1 cellular context compared by ENCODE assay signal in the genomic region with DNA sequence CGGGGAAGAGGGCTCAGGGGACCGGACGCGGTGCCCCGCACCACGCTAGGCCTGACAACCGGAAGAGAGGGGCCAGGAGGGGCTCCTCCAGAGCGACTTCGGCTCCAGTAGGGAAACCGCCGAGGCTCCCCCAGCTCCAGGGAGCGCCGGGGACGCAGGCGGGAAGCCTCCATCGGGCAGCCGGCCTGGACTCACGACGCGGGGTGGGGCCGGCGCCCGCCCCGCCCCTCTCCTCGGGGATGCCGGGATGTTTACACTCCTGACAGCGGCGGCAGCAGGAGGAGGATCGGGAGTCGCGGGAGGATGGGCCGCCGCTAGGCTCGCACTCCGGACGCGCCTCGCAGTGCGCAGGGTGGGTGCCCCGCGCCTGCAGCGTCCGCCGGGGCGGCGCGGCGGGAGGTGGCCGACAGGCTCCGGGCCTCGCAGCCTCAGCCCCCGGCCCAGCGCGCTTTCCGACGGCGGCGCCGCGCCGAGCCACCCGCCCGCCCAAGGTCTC.
A peak's percentile ranks its signal among the peaks of the same experiment; 100 is the strongest.
TF ChIP-seq lines count a peak whose summit lies in the region.

A gene (plus strand): TSS at position 254 of the 496 bp plus-strand sequence. CDS start 75,583 bp downstream, outside the sequence.

TF ChIP-seq in GM12878, 131 proteins besides CTCF, POLR2A, EP300 and RAD21 (continued from another document):
- TF ChIP-seq ZZZ3 (IDR thresholded peaks at IDR 0.05; ENCODE audit: control insufficient read depth, insufficient read length, low read depth) (no peak), ZNF24 (IDR thresholded peaks at IDR 0.05) (no peak), BMI1 (IDR thresholded peaks at IDR 0.05; ENCODE audit: borderline replicate concordance) (no peak), GATAD2B (conservative IDR thresholded peaks at IDR 0.05; ENCODE audit: low read depth) (peak; percentile 90), TCF7 (IDR thresholded peaks at IDR 0.05; ENCODE audit: borderline replicate concordance) (no peak), RUNX3 (IDR thresholded peaks at IDR 0.05; ENCODE audit: low read length) (no peak), MTA3 (IDR thresholded peaks at IDR 0.05; ENCODE audit: borderline replicate concordance, low read length) (no peak), ATF7 (IDR thresholded peaks at IDR 0.05; ENCODE audit: low read depth) (no peak), POLR2AphosphoS5 (IDR thresholded peaks at IDR 0.05; ENCODE audit: low read length) (peak; percentile 46), NR2F1 (conservative IDR thresholded peaks at IDR 0.05) (peak; percentile 72; the same call in 1 of the 2 replicates), JUNB (IDR thresholded peaks at IDR 0.05) (no peak), BRCA1 (IDR thresholded peaks at IDR 0.05; ENCODE audit: low read depth, low read length) (no peak), HDAC6 (IDR thresholded peaks at IDR 0.05; ENCODE audit: unreplicated experiment) (no peak), STAT1 (conservative IDR thresholded peaks at IDR 0.05) (no peak), RB1 (IDR thresholded peaks at IDR 0.05; ENCODE audit: borderline replicate concordance) (no peak), JUND (IDR thresholded peaks at IDR 0.05; ENCODE audit: low read depth, low read length) (no peak), TCF12 (IDR thresholded peaks at IDR 0.05; ENCODE audit: low read depth, low read length) (no peak), NRF1 (conservative IDR thresholded peaks at IDR 0.05; ENCODE audit: low read depth, low read length) (no peak), RCOR1 (conservative IDR thresholded peaks at IDR 0.05; ENCODE audit: low read depth, low read length) (no peak), CEBPB (IDR thresholded peaks at IDR 0.05; ENCODE audit: borderline replicate concordance in 1 of 2, low read depth in 2 of 2, low read length in 2 of 2) (no peak), BACH1 (IDR thresholded peaks at IDR 0.05; ENCODE audit: borderline replicate concordance) (peak; percentile 79; the same call in 1 of the 2 replicates), SMARCA5 (IDR thresholded peaks at IDR 0.05) (no peak; the same call in none of the 2 replicates), IKZF1 (conservative IDR thresholded peaks at IDR 0.05) (peak; percentile 96), EZH2 (IDR thresholded peaks at IDR 0.05; ENCODE audit: borderline replicate concordance, control insufficient read depth, low read depth, low read length) (no peak), STAT3 (IDR thresholded peaks at IDR 0.05; ENCODE audit: low read depth, low read length) (no peak), KAT2A (conservative IDR thresholded peaks at IDR 0.05; ENCODE audit: control insufficient read depth, low read depth, low read length) (no peak), SPI1 (IDR thresholded peaks at IDR 0.05; ENCODE audit: borderline replicate concordance, insufficient read depth, low read depth, low read length) (no peak), BCL11A (IDR thresholded peaks at IDR 0.05; ENCODE audit: low read depth, low read length) (no peak), LARP7 (IDR thresholded peaks at IDR 0.05) (peak; percentile 99), CHD2 (IDR thresholded peaks at IDR 0.05; ENCODE audit: borderline replicate concordance, low read depth, low read length) (peak; percentile 37; the same call in 1 of the 2 replicates), IRF4 (IDR thresholded peaks at IDR 0.05; ENCODE audit: low read depth, low read length) (no peak), ESRRA (IDR thresholded peaks at IDR 0.05; ENCODE audit: low read length) (no peak), CHD4 (IDR thresholded peaks at IDR 0.05) (no peak), ETV6 (conservative IDR thresholded peaks at IDR 0.05 in 1 of 2, IDR thresholded peaks at IDR 0.05 in 1 of 2; ENCODE audit: borderline replicate concordance in 1 of 2, low read depth in 1 of 2) (no peak), HDGF (IDR thresholded peaks at IDR 0.05) (no peak)
- TF ChIP-seq, protein P1, sequence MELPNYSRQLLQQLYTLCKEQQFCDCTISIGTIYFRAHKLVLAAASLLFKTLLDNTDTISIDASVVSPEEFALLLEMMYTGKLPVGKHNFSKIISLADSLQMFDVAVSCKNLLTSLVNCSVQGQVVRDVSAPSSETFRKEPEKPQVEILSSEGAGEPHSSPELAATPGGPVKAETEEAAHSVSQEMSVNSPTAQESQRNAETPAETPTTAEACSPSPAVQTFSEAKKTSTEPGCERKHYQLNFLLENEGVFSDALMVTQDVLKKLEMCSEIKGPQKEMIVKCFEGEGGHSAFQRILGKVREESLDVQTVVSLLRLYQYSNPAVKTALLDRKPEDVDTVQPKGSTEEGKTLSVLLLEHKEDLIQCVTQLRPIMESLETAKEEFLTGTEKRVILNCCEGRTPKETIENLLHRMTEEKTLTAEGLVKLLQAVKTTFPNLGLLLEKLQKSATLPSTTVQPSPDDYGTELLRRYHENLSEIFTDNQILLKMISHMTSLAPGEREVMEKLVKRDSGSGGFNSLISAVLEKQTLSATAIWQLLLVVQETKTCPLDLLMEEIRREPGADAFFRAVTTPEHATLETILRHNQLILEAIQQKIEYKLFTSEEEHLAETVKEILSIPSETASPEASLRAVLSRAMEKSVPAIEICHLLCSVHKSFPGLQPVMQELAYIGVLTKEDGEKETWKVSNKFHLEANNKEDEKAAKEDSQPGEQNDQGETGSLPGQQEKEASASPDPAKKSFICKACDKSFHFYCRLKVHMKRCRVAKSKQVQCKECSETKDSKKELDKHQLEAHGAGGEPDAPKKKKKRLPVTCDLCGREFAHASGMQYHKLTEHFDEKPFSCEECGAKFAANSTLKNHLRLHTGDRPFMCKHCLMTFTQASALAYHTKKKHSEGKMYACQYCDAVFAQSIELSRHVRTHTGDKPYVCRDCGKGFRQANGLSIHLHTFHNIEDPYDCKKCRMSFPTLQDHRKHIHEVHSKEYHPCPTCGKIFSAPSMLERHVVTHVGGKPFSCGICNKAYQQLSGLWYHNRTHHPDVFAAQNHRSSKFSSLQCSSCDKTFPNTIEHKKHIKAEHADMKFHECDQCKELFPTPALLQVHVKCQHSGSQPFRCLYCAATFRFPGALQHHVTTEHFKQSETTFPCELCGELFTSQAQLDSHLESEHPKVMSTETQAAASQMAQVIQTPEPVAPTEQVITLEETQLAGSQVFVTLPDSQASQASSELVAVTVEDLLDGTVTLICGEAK (IDR thresholded peaks at IDR 0.05; ENCODE audit: borderline replicate concordance), result no peak
- TF ChIP-seq, protein P2, sequence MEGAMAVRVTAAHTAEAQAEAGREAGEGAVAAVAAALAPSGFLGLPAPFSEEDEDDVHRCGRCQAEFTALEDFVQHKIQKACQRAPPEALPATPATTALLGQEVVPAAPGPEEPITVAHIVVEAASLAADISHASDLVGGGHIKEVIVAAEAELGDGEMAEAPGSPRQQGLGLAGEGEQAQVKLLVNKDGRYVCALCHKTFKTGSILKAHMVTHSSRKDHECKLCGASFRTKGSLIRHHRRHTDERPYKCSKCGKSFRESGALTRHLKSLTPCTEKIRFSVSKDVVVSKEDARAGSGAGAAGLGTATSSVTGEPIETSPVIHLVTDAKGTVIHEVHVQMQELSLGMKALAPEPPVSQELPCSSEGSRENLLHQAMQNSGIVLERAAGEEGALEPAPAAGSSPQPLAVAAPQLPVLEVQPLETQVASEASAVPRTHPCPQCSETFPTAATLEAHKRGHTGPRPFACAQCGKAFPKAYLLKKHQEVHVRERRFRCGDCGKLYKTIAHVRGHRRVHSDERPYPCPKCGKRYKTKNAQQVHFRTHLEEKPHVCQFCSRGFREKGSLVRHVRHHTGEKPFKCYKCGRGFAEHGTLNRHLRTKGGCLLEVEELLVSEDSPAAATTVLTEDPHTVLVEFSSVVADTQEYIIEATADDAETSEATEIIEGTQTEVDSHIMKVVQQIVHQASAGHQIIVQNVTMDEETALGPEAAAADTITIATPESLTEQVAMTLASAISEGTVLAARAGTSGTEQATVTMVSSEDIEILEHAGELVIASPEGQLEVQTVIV (IDR thresholded peaks at IDR 0.05; ENCODE audit: borderline replicate concordance, partially characterized antibody), result no peak
- TF ChIP-seq, protein P3, sequence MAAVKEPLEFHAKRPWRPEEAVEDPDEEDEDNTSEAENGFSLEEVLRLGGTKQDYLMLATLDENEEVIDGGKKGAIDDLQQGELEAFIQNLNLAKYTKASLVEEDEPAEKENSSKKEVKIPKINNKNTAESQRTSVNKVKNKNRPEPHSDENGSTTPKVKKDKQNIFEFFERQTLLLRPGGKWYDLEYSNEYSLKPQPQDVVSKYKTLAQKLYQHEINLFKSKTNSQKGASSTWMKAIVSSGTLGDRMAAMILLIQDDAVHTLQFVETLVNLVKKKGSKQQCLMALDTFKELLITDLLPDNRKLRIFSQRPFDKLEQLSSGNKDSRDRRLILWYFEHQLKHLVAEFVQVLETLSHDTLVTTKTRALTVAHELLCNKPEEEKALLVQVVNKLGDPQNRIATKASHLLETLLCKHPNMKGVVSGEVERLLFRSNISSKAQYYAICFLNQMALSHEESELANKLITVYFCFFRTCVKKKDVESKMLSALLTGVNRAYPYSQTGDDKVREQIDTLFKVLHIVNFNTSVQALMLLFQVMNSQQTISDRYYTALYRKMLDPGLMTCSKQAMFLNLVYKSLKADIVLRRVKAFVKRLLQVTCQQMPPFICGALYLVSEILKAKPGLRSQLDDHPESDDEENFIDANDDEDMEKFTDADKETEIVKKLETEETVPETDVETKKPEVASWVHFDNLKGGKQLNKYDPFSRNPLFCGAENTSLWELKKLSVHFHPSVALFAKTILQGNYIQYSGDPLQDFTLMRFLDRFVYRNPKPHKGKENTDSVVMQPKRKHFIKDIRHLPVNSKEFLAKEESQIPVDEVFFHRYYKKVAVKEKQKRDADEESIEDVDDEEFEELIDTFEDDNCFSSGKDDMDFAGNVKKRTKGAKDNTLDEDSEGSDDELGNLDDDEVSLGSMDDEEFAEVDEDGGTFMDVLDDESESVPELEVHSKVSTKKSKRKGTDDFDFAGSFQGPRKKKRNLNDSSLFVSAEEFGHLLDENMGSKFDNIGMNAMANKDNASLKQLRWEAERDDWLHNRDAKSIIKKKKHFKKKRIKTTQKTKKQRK (IDR thresholded peaks at IDR 0.05; ENCODE audit: low read depth, low read length), result no peak
- TF ChIP-seq, protein P4, sequence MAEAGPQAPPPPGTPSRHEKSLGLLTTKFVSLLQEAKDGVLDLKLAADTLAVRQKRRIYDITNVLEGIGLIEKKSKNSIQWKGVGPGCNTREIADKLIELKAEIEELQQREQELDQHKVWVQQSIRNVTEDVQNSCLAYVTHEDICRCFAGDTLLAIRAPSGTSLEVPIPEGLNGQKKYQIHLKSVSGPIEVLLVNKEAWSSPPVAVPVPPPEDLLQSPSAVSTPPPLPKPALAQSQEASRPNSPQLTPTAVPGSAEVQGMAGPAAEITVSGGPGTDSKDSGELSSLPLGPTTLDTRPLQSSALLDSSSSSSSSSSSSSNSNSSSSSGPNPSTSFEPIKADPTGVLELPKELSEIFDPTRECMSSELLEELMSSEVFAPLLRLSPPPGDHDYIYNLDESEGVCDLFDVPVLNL (IDR thresholded peaks at IDR 0.05; ENCODE audit: low read depth, low read length), result no peak
- TF ChIP-seq, protein P5, sequence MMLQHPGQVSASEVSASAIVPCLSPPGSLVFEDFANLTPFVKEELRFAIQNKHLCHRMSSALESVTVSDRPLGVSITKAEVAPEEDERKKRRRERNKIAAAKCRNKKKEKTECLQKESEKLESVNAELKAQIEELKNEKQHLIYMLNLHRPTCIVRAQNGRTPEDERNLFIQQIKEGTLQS (IDR thresholded peaks at IDR 0.05; ENCODE audit: borderline replicate concordance, extremely low read depth, low read depth, low read length), result no peak
- TF ChIP-seq, protein P6, sequence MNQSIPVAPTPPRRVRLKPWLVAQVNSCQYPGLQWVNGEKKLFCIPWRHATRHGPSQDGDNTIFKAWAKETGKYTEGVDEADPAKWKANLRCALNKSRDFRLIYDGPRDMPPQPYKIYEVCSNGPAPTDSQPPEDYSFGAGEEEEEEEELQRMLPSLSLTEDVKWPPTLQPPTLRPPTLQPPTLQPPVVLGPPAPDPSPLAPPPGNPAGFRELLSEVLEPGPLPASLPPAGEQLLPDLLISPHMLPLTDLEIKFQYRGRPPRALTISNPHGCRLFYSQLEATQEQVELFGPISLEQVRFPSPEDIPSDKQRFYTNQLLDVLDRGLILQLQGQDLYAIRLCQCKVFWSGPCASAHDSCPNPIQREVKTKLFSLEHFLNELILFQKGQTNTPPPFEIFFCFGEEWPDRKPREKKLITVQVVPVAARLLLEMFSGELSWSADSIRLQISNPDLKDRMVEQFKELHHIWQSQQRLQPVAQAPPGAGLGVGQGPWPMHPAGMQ (IDR thresholded peaks at IDR 0.05; ENCODE audit: borderline replicate concordance), result no peak
- TF ChIP-seq, protein P7, sequence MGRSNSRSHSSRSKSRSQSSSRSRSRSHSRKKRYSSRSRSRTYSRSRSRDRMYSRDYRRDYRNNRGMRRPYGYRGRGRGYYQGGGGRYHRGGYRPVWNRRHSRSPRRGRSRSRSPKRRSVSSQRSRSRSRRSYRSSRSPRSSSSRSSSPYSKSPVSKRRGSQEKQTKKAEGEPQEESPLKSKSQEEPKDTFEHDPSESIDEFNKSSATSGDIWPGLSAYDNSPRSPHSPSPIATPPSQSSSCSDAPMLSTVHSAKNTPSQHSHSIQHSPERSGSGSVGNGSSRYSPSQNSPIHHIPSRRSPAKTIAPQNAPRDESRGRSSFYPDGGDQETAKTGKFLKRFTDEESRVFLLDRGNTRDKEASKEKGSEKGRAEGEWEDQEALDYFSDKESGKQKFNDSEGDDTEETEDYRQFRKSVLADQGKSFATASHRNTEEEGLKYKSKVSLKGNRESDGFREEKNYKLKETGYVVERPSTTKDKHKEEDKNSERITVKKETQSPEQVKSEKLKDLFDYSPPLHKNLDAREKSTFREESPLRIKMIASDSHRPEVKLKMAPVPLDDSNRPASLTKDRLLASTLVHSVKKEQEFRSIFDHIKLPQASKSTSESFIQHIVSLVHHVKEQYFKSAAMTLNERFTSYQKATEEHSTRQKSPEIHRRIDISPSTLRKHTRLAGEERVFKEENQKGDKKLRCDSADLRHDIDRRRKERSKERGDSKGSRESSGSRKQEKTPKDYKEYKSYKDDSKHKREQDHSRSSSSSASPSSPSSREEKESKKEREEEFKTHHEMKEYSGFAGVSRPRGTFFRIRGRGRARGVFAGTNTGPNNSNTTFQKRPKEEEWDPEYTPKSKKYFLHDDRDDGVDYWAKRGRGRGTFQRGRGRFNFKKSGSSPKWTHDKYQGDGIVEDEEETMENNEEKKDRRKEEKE (IDR thresholded peaks at IDR 0.05), result peak; percentile 32; the same call in 1 of the 2 replicates
TF ChIP-seq in GM12878: peak in this region for 21.
